ENCODE assay signal across 11 cellular contexts in genomic region chrX:30275498-30275897, GRCh38. TPM values are rescaled to one million over a fixed set of nuclear protein-coding genes. Genes with fewer than 3 reads are reported as not detected.
A peak's percentile ranks its signal among the peaks of the same experiment; 100 is the strongest.
DNase-seq lines count a peak whose midpoint lies in the region; TF ChIP-seq lines count a peak whose summit lies in the region.
"Had no signal": no experiment of that assay in that cellular context is flagged by ENCODE, and none has a peak within 500 bp of the region (broad histone marks: within the 10 kb centered on the region; RNA-seq: fewer than 3 reads in every experiment).

No MANE protein-coding gene starts in this region.

- POLR2A ChIA-PET in MCF 10A (lab: Yijun Ruan, JAX) = no interaction called here

- no peaks in the 10 kb centered on the region for H3K27me3 Mint-ChIP-seq in MCF 10A (ENCODE audit: insufficient read depth, unreplicated experiment)

- no peaks in the 10 kb centered on the region for H3K36me3 Mint-ChIP-seq in MCF 10A (ENCODE audit: insufficient read depth, unreplicated experiment)

- no TSS peak for BruUV-seq in MCF 10A (replicated peaks; lab: Mats Ljungman, UMichigan)

- H3K36me3 ChIP-seq in breast epithelium = no peaks in the 10 kb centered on the region
- H3K36me3 ChIP-seq in thyroid gland = no peaks in the 10 kb centered on the region

- no peaks in the 10 kb centered on the region for H3K9me3 Mint-ChIP-seq in MCF 10A (ENCODE audit: unreplicated experiment)

- H3K27ac Mint-ChIP-seq in MCF 10A (ENCODE audit: low read depth, unreplicated experiment) = no peak overlapping the region
- H3K27ac Mint-ChIP-seq: activated CD4-positive, alpha-beta T cell treated with anti-CD3 and anti-CD28 coated beads for 36 hours had no signal

- H3K4me3 ChIP-seq in breast epithelium (no peak overlapping the region), thyroid gland (replicated peaks in 1 of 3) (no peak overlapping the region)

- DNase-seq in MCF 10A (ENCODE audit: unreplicated experiment) (peak; percentile 49), breast epithelium (ENCODE audit: low spot score in 2 of 2) (no peak), SK-MEL-5 (ENCODE audit: low read depth, low spot score) (peak; percentile 53), glomerular visceral epithelial cell (ENCODE audit: extremely low spot score) (peak; percentile 41), thyroid gland (no peak)
- no peak for DNase-seq in stimulated activated CD4-positive, alpha-beta T cell treated with anti-CD3 and anti-CD28 coated beads, Interleukin-2, amount 100 ng/mL, for 48 hours
- DNase-seq in stimulated activated naive CD4-positive, alpha-beta T cell (lab: John Stamatoyannopoulos, UW) = no peak
- DNase-seq in stimulated activated naive CD4-positive, alpha-beta T cell treated with Interleukin-2 at 50 U/mL for 16 hours (lab: John Stamatoyannopoulos, UW) = no peak
- DNase-seq: activated CD4-positive, alpha-beta T cell treated with anti-CD3 and anti-CD28 coated beads for 36 hours; amygdala; NCI-H345 had no signal

- H3K27ac ChIP-seq in breast epithelium (no peak overlapping the region), thyroid gland (no peak overlapping the region)

- in situ Hi-C loops in SK-MEL-5 (cut with HindIII; ENCODE audit: low pct_unique_long_range_greater_than_20kb, low sequenced_read_pairs) = no loop called here

- H3K4me3 Mint-ChIP-seq in MCF 10A (ENCODE audit: unreplicated experiment) = no peak overlapping the region
- H3K4me3 Mint-ChIP-seq: activated CD4-positive, alpha-beta T cell treated with anti-CD3 and anti-CD28 coated beads for 36 hours had no signal

- TF ChIP-seq POLR2A in breast epithelium (IDR thresholded peaks at IDR 0.05) = no peak
- TF ChIP-seq POLR2A in thyroid gland (IDR thresholded peaks at IDR 0.05) = no peak

- peaks cover 0 to 13% of the 10 kb centered on the region in 2 donors for H3K27me3 ChIP-seq in breast epithelium
- no peaks in the 10 kb centered on the region for H3K27me3 ChIP-seq in thyroid gland

- TF ChIP-seq CTCF in MCF 10A (IDR thresholded peaks at IDR 0.05; ENCODE audit: unreplicated experiment) = peak; percentile 39
- TF ChIP-seq CTCF in breast epithelium (IDR thresholded peaks at IDR 0.05) = peak in 1 of 3 donors; percentile 9
- TF ChIP-seq CTCF in thyroid gland (IDR thresholded peaks at IDR 0.05) = peak in 1 of 6 experiments; percentile 12

- H3K4me1 ChIP-seq in breast epithelium = no peaks in the 10 kb centered on the region
- H3K4me1 ChIP-seq in thyroid gland = no peaks in the 10 kb centered on the region

- intact Hi-C loops in MCF 10A (cut with micrococcal nuclease) = loop anchor here (1.0 to 10.0 kb wide), 4 partner anchors 133 to 439 kb away; no protein-coding TSS in a partner anchor
- intact Hi-C loops in breast epithelium (cut with DNase I; ENCODE audit: low total_unique reads) = no loop called here
- intact Hi-C loops in thyroid gland (cut with DNase I) = no loop called here

- peaks cover 5% of the 10 kb centered on the region for H3K4me1 Mint-ChIP-seq in MCF 10A (ENCODE audit: insufficient read depth, unreplicated experiment)

- WGBS in thyroid gland, 2 donors = 21 to 27% methylated on average over 1 of the region's 1 CpG

- CTCF ChIA-PET in MCF 10A (lab: Yijun Ruan, JAX) = interaction anchor here (0.6 to 6.2 kb wide), 8 partner anchors 12 to 1634 kb away, joined by 3 to 61 read pairs (median 4); no protein-coding TSS in a partner anchor

- H3K9me3 ChIP-seq in breast epithelium (no peaks in the 10 kb centered on the region), thyroid gland (no peaks in the 10 kb centered on the region)

RNA-seq across cellular contexts. Expression of gene MAGEB1, which starts 28.6 kb away (rescaled TPM):
- total RNA-seq in MCF 10A (2022) (not detected in 2 replicates), breast epithelium (not detected), thyroid gland (not detected)
- total RNA-seq in SK-MEL-5 (2014; rRNA removed; shearing (Covaris generic)) = not detected in 2 replicates
- polyA plus RNA-seq in SK-MEL-5 (2015; cell fraction: cytosol; rRNA removed) = 0.11 and 0.49 TPM in 2 replicates
- 0.20 TPM in 1 of 2 replicates, not detected in the other for polyA plus RNA-seq in SK-MEL-5 (2015; cell fraction: nucleus; rRNA removed)
- total RNA-seq: activated CD4-positive, alpha-beta T cell treated with anti-CD3 and anti-CD28 coated beads for 36 hours had no signal

RNA-seq across cellular contexts. Expression of gene NR0B1, which starts 33.7 kb away (rescaled TPM):
- total RNA-seq in MCF 10A (2022) (not detected in 2 replicates), breast epithelium (not detected), thyroid gland (under 1 TPM in 1 of 4 donors, not detected in 3; 0.13 TPM)
- total RNA-seq in SK-MEL-5 (2014; rRNA removed; shearing (Covaris generic)) = 1.5 and 2.0 TPM in 2 replicates
- polyA plus RNA-seq in SK-MEL-5 (2015; cell fraction: cytosol; rRNA removed) = 1.6 and 2.4 TPM in 2 replicates
- polyA plus RNA-seq in SK-MEL-5 (2015; cell fraction: nucleus; rRNA removed) = 0.18 and 2.8 TPM in 2 replicates
- total RNA-seq: activated CD4-positive, alpha-beta T cell treated with anti-CD3 and anti-CD28 coated beads for 36 hours had no signal

RNA-seq across cellular contexts. Expression of gene MAGEB4, which starts 33.7 kb away (rescaled TPM):
- total RNA-seq in MCF 10A (2022) = not detected in 2 replicates
- under 1 TPM in 1 of 3 donors, not detected in 2; 0.15 TPM for total RNA-seq in breast epithelium
- total RNA-seq in SK-MEL-5 (2014; rRNA removed; shearing (Covaris generic)) = not detected in 2 replicates
- polyA plus RNA-seq in SK-MEL-5 (2015; cell fraction: cytosol; rRNA removed) = not detected in 2 replicates
- not detected in 2 replicates for polyA plus RNA-seq in SK-MEL-5 (2015; cell fraction: nucleus; rRNA removed)
- not detected for total RNA-seq in thyroid gland
- total RNA-seq: activated CD4-positive, alpha-beta T cell treated with anti-CD3 and anti-CD28 coated beads for 36 hours had no signal

RNA-seq across cellular contexts. Expression of gene MAGEB3, which starts 45.0 kb away (rescaled TPM):
- not detected in 2 replicates for total RNA-seq in MCF 10A (2022)
- not detected for total RNA-seq in breast epithelium
- not detected in 2 replicates for total RNA-seq in SK-MEL-5 (2014; rRNA removed; shearing (Covaris generic))
- not detected in 2 replicates for polyA plus RNA-seq in SK-MEL-5 (2015; cell fraction: cytosol; rRNA removed)
- polyA plus RNA-seq in SK-MEL-5 (2015; cell fraction: nucleus; rRNA removed) = not detected in 2 replicates
- total RNA-seq in thyroid gland = not detected
- total RNA-seq: activated CD4-positive, alpha-beta T cell treated with anti-CD3 and anti-CD28 coated beads for 36 hours had no signal

Comparison
In these comparisons a context has a peak if more than half of its experiments do, and no peak if none do; other contexts are left out.
1. DNase-seq: peak in MCF 10A (single experiment), SK-MEL-5 (single experiment) and glomerular visceral epithelial cell (single experiment); none in breast epithelium (0 of 2), stimulated activated CD4-positive, alpha-beta T cell treated with anti-CD3 and anti-CD28 coated beads, Interleukin-2, amount 100 ng/mL, for 48 hours (0 of 2), stimulated activated naive CD4-positive, alpha-beta T cell (0 of 6), stimulated activated naive CD4-positive, alpha-beta T cell treated with Interleukin-2 at 50 U/mL for 16 hours (single experiment) and thyroid gland (0 of 2).